1 cellular context compared by ENCODE assay signal in the genomic region with DNA sequence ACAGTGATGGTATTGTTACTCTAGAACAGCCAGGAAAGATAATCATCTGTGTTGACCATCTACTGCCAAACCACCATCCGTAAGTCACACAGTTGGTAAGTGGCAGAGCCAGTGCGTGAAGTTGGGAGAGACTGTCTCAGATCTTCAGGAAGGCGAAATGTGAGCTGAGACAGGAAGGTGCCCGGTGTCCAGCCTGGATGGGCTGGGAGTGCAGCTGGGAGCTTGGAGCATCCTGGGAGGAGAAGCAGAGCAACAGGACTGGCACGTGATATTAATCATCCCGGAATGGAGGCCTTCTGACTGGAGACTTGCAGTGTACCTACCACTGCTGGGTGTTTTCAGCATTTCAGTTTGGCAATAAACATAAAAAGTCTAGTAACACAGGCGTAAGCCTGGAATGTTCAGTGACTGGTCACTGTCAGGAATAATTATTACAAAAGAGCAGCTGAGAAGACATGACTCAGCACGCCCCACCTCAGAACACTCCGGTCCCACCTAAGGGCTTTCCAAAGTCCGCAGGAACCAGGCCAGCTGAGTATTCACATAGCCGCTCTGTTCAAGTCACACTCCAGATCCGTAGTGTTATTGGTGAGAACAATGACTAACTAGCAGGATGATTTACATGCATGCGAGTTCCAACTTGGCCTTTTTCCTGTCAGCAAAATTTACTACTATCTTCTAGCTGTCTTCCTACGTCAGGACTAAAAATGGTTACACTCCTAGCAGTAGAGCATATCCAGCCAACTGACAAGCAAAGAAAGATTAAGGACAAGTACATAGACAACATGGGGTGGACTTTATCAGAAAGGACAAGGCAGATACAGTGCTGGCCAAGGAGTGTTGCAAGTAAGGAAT.
TF ChIP-seq lines count a peak whose summit lies in the region.

No MANE protein-coding gene starts in this region.

TF ChIP-seq in HepG2, 621 proteins besides CTCF, POLR2A, EP300 and RAD21 (continued from another document and continues in another):
- no peak for TF ChIP-seq ZBTB2 (CRISPR knock-in tag; IDR thresholded peaks at IDR 0.05; ENCODE audit: low read depth)
- no peak for TF ChIP-seq ZNF841 (CRISPR knock-in tag; IDR thresholded peaks at IDR 0.05; ENCODE audit: borderline replicate concordance)
- no peak for TF ChIP-seq PAX8 (CRISPR knock-in tag; IDR thresholded peaks at IDR 0.05; ENCODE audit: borderline replicate concordance)
- no peak for TF ChIP-seq ZNF607 (CRISPR knock-in tag; IDR thresholded peaks at IDR 0.05; ENCODE audit: borderline replicate concordance)
- TF ChIP-seq, protein P1, sequence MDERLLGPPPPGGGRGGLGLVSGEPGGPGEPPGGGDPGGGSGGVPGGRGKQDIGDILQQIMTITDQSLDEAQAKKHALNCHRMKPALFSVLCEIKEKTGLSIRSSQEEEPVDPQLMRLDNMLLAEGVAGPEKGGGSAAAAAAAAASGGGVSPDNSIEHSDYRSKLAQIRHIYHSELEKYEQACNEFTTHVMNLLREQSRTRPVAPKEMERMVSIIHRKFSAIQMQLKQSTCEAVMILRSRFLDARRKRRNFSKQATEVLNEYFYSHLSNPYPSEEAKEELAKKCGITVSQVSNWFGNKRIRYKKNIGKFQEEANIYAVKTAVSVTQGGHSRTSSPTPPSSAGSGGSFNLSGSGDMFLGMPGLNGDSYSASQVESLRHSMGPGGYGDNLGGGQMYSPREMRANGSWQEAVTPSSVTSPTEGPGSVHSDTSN (CRISPR knock-in tag; IDR thresholded peaks at IDR 0.05) = no peak
- 0 out of 2 replicates have a peak, but pooled peaks have one; percentile 5 for TF ChIP-seq EHMT2 (IDR thresholded peaks at IDR 0.05; ENCODE audit: borderline replicate concordance, low read depth, low read length)
- no peak for TF ChIP-seq RCOR2 (CRISPR knock-in tag; IDR thresholded peaks at IDR 0.05)
- TF ChIP-seq, protein P2, sequence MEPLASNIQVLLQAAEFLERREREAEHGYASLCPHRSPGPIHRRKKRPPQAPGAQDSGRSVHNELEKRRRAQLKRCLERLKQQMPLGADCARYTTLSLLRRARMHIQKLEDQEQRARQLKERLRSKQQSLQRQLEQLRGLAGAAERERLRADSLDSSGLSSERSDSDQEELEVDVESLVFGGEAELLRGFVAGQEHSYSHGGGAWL (CRISPR knock-in tag; IDR thresholded peaks at IDR 0.05) = no peak
- 0 out of 2 replicates have a peak, but pooled peaks have one; percentile 23 for TF ChIP-seq ERF (CRISPR knock-in tag; IDR thresholded peaks at IDR 0.05)
- peak; percentile 72 to 90 for TF ChIP-seq MAFK (conservative IDR thresholded peaks at IDR 0.05 in 1 of 2, IDR thresholded peaks at IDR 0.05 in 1 of 2; ENCODE audit: low read length in 2 of 2)
- no peak for TF ChIP-seq NR1H2 (CRISPR knock-in tag; IDR thresholded peaks at IDR 0.05; ENCODE audit: borderline replicate concordance, low read depth)
- TF ChIP-seq ZNF83 (CRISPR knock-in tag; IDR thresholded peaks at IDR 0.05; ENCODE audit: borderline replicate concordance) = no peak
- no peak for TF ChIP-seq GMEB2 (CRISPR knock-in tag; IDR thresholded peaks at IDR 0.05; ENCODE audit: low read depth)
- no peak for TF ChIP-seq CENPT (CRISPR knock-in tag; IDR thresholded peaks at IDR 0.05; ENCODE audit: low read depth)
- TF ChIP-seq CREBL2 (CRISPR knock-in tag; IDR thresholded peaks at IDR 0.05; ENCODE audit: borderline replicate concordance) = no peak
- TF ChIP-seq ZNF546 (CRISPR knock-in tag; conservative IDR thresholded peaks at IDR 0.05) = no peak
- peak; percentile 27 for TF ChIP-seq THAP11 (CRISPR knock-in tag; IDR thresholded peaks at IDR 0.05)
- TF ChIP-seq DRAP1 (CRISPR knock-in tag; IDR thresholded peaks at IDR 0.05) = no peak
- no peak for TF ChIP-seq SP1 (IDR thresholded peaks at IDR 0.05)
- TF ChIP-seq SP1 (CRISPR knock-in tag; IDR thresholded peaks at IDR 0.05) = no peak
- peak; percentile 33; the same call in 1 of the 2 replicates for TF ChIP-seq KAT8 (CRISPR knock-in tag; IDR thresholded peaks at IDR 0.05)
- TF ChIP-seq ZNF337 (CRISPR knock-in tag; IDR thresholded peaks at IDR 0.05; ENCODE audit: borderline replicate concordance, low read depth) = no peak
- TF ChIP-seq, protein P3, sequence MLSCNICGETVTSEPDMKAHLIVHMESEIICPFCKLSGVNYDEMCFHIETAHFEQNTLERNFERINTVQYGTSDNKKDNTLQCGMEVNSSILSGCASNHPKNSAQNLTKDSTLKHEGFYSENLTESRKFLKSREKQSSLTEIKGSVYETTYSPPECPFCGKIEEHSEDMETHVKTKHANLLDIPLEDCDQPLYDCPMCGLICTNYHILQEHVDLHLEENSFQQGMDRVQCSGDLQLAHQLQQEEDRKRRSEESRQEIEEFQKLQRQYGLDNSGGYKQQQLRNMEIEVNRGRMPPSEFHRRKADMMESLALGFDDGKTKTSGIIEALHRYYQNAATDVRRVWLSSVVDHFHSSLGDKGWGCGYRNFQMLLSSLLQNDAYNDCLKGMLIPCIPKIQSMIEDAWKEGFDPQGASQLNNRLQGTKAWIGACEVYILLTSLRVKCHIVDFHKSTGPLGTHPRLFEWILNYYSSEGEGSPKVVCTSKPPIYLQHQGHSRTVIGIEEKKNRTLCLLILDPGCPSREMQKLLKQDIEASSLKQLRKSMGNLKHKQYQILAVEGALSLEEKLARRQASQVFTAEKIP (CRISPR knock-in tag; IDR thresholded peaks at IDR 0.05; ENCODE audit: borderline replicate concordance) = no peak
- TF ChIP-seq, protein P4, sequence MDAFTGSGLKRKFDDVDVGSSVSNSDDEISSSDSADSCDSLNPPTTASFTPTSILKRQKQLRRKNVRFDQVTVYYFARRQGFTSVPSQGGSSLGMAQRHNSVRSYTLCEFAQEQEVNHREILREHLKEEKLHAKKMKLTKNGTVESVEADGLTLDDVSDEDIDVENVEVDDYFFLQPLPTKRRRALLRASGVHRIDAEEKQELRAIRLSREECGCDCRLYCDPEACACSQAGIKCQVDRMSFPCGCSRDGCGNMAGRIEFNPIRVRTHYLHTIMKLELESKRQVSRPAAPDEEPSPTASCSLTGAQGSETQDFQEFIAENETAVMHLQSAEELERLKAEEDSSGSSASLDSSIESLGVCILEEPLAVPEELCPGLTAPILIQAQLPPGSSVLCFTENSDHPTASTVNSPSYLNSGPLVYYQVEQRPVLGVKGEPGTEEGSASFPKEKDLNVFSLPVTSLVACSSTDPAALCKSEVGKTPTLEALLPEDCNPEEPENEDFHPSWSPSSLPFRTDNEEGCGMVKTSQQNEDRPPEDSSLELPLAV (CRISPR knock-in tag; conservative IDR thresholded peaks at IDR 0.05; ENCODE audit: low read depth) = no peak
- no peak for TF ChIP-seq ZBTB49 (CRISPR knock-in tag; IDR thresholded peaks at IDR 0.05; ENCODE audit: borderline replicate concordance)
- TF ChIP-seq ZNF629 (CRISPR knock-in tag; conservative IDR thresholded peaks at IDR 0.05) = no peak
- TF ChIP-seq, protein P5, sequence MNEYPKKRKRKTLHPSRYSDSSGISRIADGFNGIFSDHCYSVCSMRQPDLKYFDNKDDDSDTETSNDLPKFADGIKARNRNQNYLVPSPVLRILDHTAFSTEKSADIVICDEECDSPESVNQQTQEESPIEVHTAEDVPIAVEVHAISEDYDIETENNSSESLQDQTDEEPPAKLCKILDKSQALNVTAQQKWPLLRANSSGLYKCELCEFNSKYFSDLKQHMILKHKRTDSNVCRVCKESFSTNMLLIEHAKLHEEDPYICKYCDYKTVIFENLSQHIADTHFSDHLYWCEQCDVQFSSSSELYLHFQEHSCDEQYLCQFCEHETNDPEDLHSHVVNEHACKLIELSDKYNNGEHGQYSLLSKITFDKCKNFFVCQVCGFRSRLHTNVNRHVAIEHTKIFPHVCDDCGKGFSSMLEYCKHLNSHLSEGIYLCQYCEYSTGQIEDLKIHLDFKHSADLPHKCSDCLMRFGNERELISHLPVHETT (CRISPR knock-in tag; conservative IDR thresholded peaks at IDR 0.05) = no peak
- TF ChIP-seq SIN3B (IDR thresholded peaks at IDR 0.05; ENCODE audit: low read length) = no peak
- TF ChIP-seq TSC22D2 (CRISPR knock-in tag; IDR thresholded peaks at IDR 0.05; ENCODE audit: borderline replicate concordance) = 0 out of 2 replicates have a peak, but pooled peaks have one; percentile 9
- no peak for TF ChIP-seq RBAK (CRISPR knock-in tag; IDR thresholded peaks at IDR 0.05)
- no peak for TF ChIP-seq ZBTB7A (CRISPR knock-in tag; IDR thresholded peaks at IDR 0.05)
- TF ChIP-seq SOX5 (CRISPR knock-in tag; IDR thresholded peaks at IDR 0.05; ENCODE audit: borderline replicate concordance) = peak; percentile 8; the same call in 1 of the 2 replicates
- no peak for TF ChIP-seq TCF7 (IDR thresholded peaks at IDR 0.05; ENCODE audit: low read depth)
- TF ChIP-seq ZNF678 (CRISPR knock-in tag; IDR thresholded peaks at IDR 0.05) = no peak
- TF ChIP-seq, protein P6, sequence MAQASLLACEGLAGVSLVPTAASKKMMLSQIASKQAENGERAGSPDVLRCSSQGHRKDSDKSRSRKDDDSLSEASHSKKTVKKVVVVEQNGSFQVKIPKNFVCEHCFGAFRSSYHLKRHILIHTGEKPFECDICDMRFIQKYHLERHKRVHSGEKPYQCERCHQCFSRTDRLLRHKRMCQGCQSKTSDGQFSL (CRISPR knock-in tag; IDR thresholded peaks at IDR 0.05) = no peak
- TF ChIP-seq ZNF580 (CRISPR knock-in tag; IDR thresholded peaks at IDR 0.05; ENCODE audit: borderline replicate concordance, low read depth) = peak; percentile 53; the same call in 1 of the 2 replicates
- TF ChIP-seq NFRKB (IDR thresholded peaks at IDR 0.05) = no peak
- no peak for TF ChIP-seq HOXD1 (CRISPR knock-in tag; IDR thresholded peaks at IDR 0.05)
- TF ChIP-seq ZNF33A (CRISPR knock-in tag; IDR thresholded peaks at IDR 0.05; ENCODE audit: borderline replicate concordance) = no peak
- no peak for TF ChIP-seq ZNF30 (CRISPR knock-in tag; IDR thresholded peaks at IDR 0.05)
- no peak for TF ChIP-seq ZNF672 (CRISPR knock-in tag; IDR thresholded peaks at IDR 0.05)
- TF ChIP-seq KLF12 (CRISPR knock-in tag; IDR thresholded peaks at IDR 0.05; ENCODE audit: borderline replicate concordance) = no peak
- TF ChIP-seq CERS6 (CRISPR knock-in tag; IDR thresholded peaks at IDR 0.05) = no peak
- TF ChIP-seq TBX2 (CRISPR knock-in tag; IDR thresholded peaks at IDR 0.05; ENCODE audit: borderline replicate concordance) = peak; percentile 58
